In the genomic region with DNA sequence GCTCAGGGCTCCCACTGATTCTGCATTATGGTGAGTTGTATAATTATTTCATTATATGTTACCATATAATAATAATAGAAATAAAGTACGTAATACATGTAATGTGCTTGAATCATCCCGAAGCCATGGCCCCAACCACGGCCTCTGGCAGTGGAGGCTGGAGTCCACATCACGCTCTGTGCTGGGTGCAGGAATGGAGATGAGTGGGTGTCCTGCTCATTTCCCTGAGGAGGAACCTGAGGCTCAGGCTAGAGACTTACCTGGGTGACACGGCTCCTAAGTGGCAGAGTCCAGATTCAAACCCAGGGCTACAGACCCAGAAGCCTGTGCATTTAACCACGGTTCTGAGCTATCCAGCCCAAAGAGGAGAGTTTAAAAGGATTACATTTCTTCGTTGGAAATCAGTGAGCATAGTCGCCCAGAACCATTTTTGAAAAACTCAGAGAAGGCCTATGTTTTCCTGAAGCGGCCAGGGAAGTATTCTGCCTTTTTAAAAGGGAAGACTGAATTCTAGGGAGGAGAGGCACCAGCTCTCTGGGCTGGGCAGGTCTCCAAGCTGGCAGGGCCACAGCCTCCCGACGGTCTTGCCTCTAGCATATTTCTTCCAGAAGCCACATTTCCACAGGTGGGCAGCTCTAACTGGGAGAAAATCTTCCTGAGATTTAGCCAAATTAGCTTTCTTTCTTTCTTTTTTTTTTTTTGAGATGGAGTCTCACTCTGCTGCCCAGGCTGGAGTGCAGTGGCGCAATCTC, we compare ENCODE assay signal across 11 cellular contexts. TPM values are rescaled to one million over a fixed set of nuclear protein-coding genes. Genes with fewer than 3 reads are reported as not detected.
DNase-seq lines count a peak whose midpoint lies in the region; ATAC-seq and TF ChIP-seq lines count a peak whose summit lies in the region.
"Had no signal": no experiment of that assay in that cellular context is flagged by ENCODE, and none has a peak within 500 bp of the region (broad histone marks: within the 10 kb centered on the region; RNA-seq: fewer than 3 reads in every experiment).

No MANE protein-coding gene starts in this region.

- POLR2A ChIA-PET in MCF 10A (lab: Yijun Ruan, JAX), result interaction anchor here (1.3 to 2.5 kb wide), 6 partner anchors 8 to 117 kb away, joined by 3 to 9 read pairs (median 6); a partner anchor contains a TSS

- no peak overlapping the region for H2AFZ ChIP-seq in ACC112 (ENCODE audit: low read length, unreplicated experiment)

- intact Hi-C loops in MCF 10A (cut with micrococcal nuclease), result no loop called here

- peaks cover 68% of the 10 kb centered on the region for H3K79me2 ChIP-seq in ACC112 (ENCODE audit: control insufficient read depth, insufficient read depth, low read length, unreplicated experiment)

- H3K36me3 ChIP-seq in ACC112 (ENCODE audit: insufficient read depth, low read length), result no peaks in the 10 kb centered on the region
- H3K36me3 ChIP-seq: ovary, suprapubic skin had no signal

- H3K27me3 ChIP-seq in ACC112 (ENCODE audit: insufficient read depth, low read length), result no peaks in the 10 kb centered on the region
- H3K27me3 ChIP-seq: ovary, suprapubic skin had no signal

- H3K9me3 Mint-ChIP-seq in HFFc6, result no peaks in the 10 kb centered on the region
- no peaks in the 10 kb centered on the region for H3K9me3 Mint-ChIP-seq in MCF 10A (ENCODE audit: unreplicated experiment)
- H3K9me3 Mint-ChIP-seq in naive B cell, result no peaks in the 10 kb centered on the region

- peaks cover 30% of the 10 kb centered on the region for H3K4me1 ChIP-seq in ACC112 (ENCODE audit: control insufficient read depth, insufficient read depth, low read length, unreplicated experiment)

- no peak overlapping the region for H3K4me3 ChIP-seq in ACC112 (ENCODE audit: low read depth, low read length)
- H3K4me3 ChIP-seq: ovary, suprapubic skin had no signal

- no peaks in the 10 kb centered on the region; the same call in 1 of the 2 replicates for H3K27me3 Mint-ChIP-seq in HFFc6 (ENCODE audit: insufficient read depth)
- H3K27me3 Mint-ChIP-seq in MCF 10A (ENCODE audit: insufficient read depth, unreplicated experiment), result no peaks in the 10 kb centered on the region
- H3K27me3 Mint-ChIP-seq in naive B cell, result no peaks in the 10 kb centered on the region

- ATAC-seq in naive B cell (ENCODE audit: low read depth in 2 of 2), result no peak
- no peak for ATAC-seq in GM19023 (IDR thresholded peaks at IDR 0.05; ENCODE audit: unreplicated experiment)

- no peak for TF ChIP-seq CTCF in HFFc6 (IDR thresholded peaks at IDR 0.05)
- no peak for TF ChIP-seq CTCF in MCF 10A (IDR thresholded peaks at IDR 0.05; ENCODE audit: unreplicated experiment)

- DNase-seq in HFFc6 (no peak), MCF 10A (ENCODE audit: unreplicated experiment) (peak; percentile 28), naive B cell (no peak), HK-2 (ENCODE audit: unreplicated experiment) (no peak), NCI-H1092 treated with DMSO at 0.1 percent for 48 hours (lab: John Stamatoyannopoulos, UW) (no peak), SKM-1 (lab: John Stamatoyannopoulos, UW; ENCODE audit: unreplicated experiment) (no peak)
- DNase-seq: stimulated activated CD4-positive, alpha-beta T cell treated with anti-CD3 and anti-CD28 coated beads, Interleukin-4, amount 100 ng/mL, for 1 hour had no signal

- peak overlapping the region; percentile 13; the same call in 1 of the 2 replicates for H3K27ac ChIP-seq in ACC112 (ENCODE audit: low read depth, low read length)
- H3K27ac ChIP-seq: ovary had no signal

- BruUV-seq in MCF 10A (replicated peaks; lab: Mats Ljungman, UMichigan), result no TSS peak

- H3K36me3 Mint-ChIP-seq in HFFc6 (ENCODE audit: low read depth), result peaks cover 21% of the 10 kb centered on the region
- peaks cover 15% of the 10 kb centered on the region for H3K36me3 Mint-ChIP-seq in MCF 10A (ENCODE audit: insufficient read depth, unreplicated experiment)
- H3K36me3 Mint-ChIP-seq in naive B cell, result peaks cover 30 to 48% of the 10 kb centered on the region in 2 donors

- H3K4me1 Mint-ChIP-seq in HFFc6 (ENCODE audit: low read depth) (peaks cover 77% of the 10 kb centered on the region), MCF 10A (ENCODE audit: insufficient read depth, unreplicated experiment) (peaks cover 60% of the 10 kb centered on the region), naive B cell (peaks cover 70 to 100% (median 88%) of the 10 kb centered on the region in 3 donors)

- CTCF ChIA-PET in MCF 10A (lab: Yijun Ruan, JAX), result interaction anchor here (0.5 to 5.9 kb wide), 5 partner anchors 47 to 169 kb away, joined by 3 to 36 read pairs (median 3); no protein-coding TSS in a partner anchor

- peak overlapping the region; percentile 72 for H3K27ac Mint-ChIP-seq in HFFc6
- H3K27ac Mint-ChIP-seq in MCF 10A (ENCODE audit: low read depth, unreplicated experiment), result peak overlapping the region; percentile 61
- peak overlapping the region in 4 of 6 donors; percentile 12 to 96 (median 84) for H3K27ac Mint-ChIP-seq in naive B cell

- H3K4me3 Mint-ChIP-seq in HFFc6, result no peak overlapping the region
- H3K4me3 Mint-ChIP-seq in MCF 10A (ENCODE audit: unreplicated experiment), result no peak overlapping the region
- peak overlapping the region; percentile 96 to 100 (median 99) for H3K4me3 Mint-ChIP-seq in naive B cell

RNA-seq across cellular contexts. Expression of a gene that starts 6.7 kb away (rescaled TPM):
- 10 to 100 TPM; 20.0 to 27.0 (median 23.2) TPM for total RNA-seq in HFFc6 (2021; fragmentation: NEBNext Ultra II Directional; extraction: Animal tissue kit (Norgen Biotek cat#: 25700))
- 50.4 and 51.9 TPM in 2 replicates for total RNA-seq in MCF 10A (2022)
- polyA plus RNA-seq in naive B cell (ENCODE audit: low read depth in 6 of 6), result 1,000 to 10,000 TPM in 1 of 6 donors, 100 to 1,000 TPM in 5; 355 to 1,202 (median 525) TPM

RNA-seq across cellular contexts. Expression of a gene that starts 51.9 kb away (rescaled TPM):
- 10 to 100 TPM; 63.6 to 71.3 (median 66.5) TPM for total RNA-seq in HFFc6 (2021; fragmentation: NEBNext Ultra II Directional; extraction: Animal tissue kit (Norgen Biotek cat#: 25700))
- total RNA-seq in MCF 10A (2022), result 106 and 119 TPM in 2 replicates
- 100 to 1,000 TPM; 178 to 217 (median 195) TPM for polyA plus RNA-seq in naive B cell (ENCODE audit: low read depth in 6 of 6)

Comparison
In these comparisons a context has a peak if more than half of its experiments do, and no peak if none do; other contexts are left out.
1. H3K4me3 Mint-ChIP-seq: peak in naive B cell (8 of 8); none in HFFc6 (single experiment) and MCF 10A (single experiment).
2. Peak in every context shown above with its lines, with median percentiles within 50 percentile points of each other: H3K27ac Mint-ChIP-seq.